Comparison of ENCODE assay signal across 18 cellular contexts in the genomic region with DNA sequence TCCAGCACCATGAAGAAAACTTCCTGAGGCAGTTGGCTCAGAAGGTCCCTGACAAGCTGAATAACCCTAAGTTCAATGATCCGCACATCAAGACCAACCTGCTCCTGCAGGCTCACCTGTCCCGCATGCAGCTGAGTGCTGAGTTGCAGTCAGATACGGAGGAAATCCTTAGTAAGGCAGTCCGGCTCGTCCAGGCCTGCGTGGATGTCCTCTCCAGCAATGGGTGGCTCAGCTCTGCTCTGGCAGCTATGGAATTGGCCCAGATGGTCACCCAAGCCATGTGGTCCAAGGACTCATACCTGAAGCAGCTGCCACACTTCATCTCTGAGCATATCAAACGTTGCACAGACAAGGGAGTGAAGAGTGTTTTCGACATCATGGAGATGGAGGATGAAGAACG.
A peak's percentile ranks its signal among the peaks of the same experiment; 100 is the strongest.
DNase-seq lines count a peak whose midpoint lies in the region; ATAC-seq and TF ChIP-seq lines count a peak whose summit lies in the region.
"Had no signal": no experiment of that assay in that cellular context is flagged by ENCODE, and none has a peak within 500 bp of the region (broad histone marks: within the 10 kb centered on the region; RNA-seq: fewer than 3 reads in every experiment).

No MANE protein-coding gene starts in this region.

- H4K20me1 ChIP-seq in IMR-90 (ENCODE audit: insufficient read depth, low read length), result no peaks in the 10 kb centered on the region

- H3K27me3 ChIP-seq in IMR-90 (ENCODE audit: control insufficient read depth, insufficient read depth, low read length), result no peaks in the 10 kb centered on the region
- no peaks in the 10 kb centered on the region for H3K27me3 ChIP-seq in suprapubic skin
- H3K27me3 ChIP-seq: BE2C had no signal

- no TSS peak for BruUV-seq in IMR-90 (replicated peaks; lab: Mats Ljungman, UMichigan)

- no peak overlapping the region for H3K23ac ChIP-seq in IMR-90 (ENCODE audit: low read depth, low read length)

- H3K56ac ChIP-seq in IMR-90 (ENCODE audit: extremely low read depth, insufficient read depth, low read length), result no peak overlapping the region

- H3K4me3 ChIP-seq in IMR-90 (ENCODE audit: insufficient read depth, low read depth, low read length), result no peak overlapping the region
- no peak overlapping the region for H3K4me3 ChIP-seq in suprapubic skin
- H3K4me3 ChIP-seq in mucosa of descending colon, result no peak overlapping the region

- no peak overlapping the region for H2AK9ac ChIP-seq in IMR-90 (replicated peaks; ENCODE audit: low read depth, low read length, poor library complexity)

- no peak overlapping the region for H2BK15ac ChIP-seq in IMR-90 (ENCODE audit: low read depth, low read length)

- DNase-seq in IMR-90 (no peak), islet precursor cell (peak; percentile 49), suprapubic skin (ENCODE audit: low spot score in 2 of 2) (peak; percentile 41 to 51), DMS79 (lab: John Stamatoyannopoulos, UW) (no peak), NCI-H526 treated with DMSO at 0.1 percent for 48 hours (lab: John Stamatoyannopoulos, UW) (no peak), mucosa of descending colon (no peak)
- DNase-seq: ACHN; BE2C; C1 segment of cervical spinal cord; Caco-2; CD4-positive, alpha-beta T cell; DMS79 treated with DMSO at 0.1 percent for 48 hours; GF-D8; GOT3; H7; HFFc6 had no signal

- dilution Hi-C loops in IMR-90 (cut with HindIII; ENCODE audit: low sequenced_read_pairs, unreplicated experiment), result no loop called here

- H2AFZ ChIP-seq in IMR-90 (replicated peaks; ENCODE audit: low read length, poor library complexity), result no peak overlapping the region

- intact Hi-C loops in IMR-90 (cut with micrococcal nuclease) (no loop called here), mucosa of descending colon (cut with DNase I, micrococcal nuclease) (no loop called here)

- WGBS in IMR-90 (ENCODE audit: extremely low coverage in 2 of 2, insufficient read length in 1 of 2), 2 experiments, result 100% methylated on average over 5 of the region's 9 CpGs; no CpG with 5 or more reads in 1 of the 2 experiments
- WGBS in suprapubic skin, result 90% methylated on average over 9 of the region's 9 CpGs

- peak overlapping the region; percentile 59; the same call in 1 of the 2 replicates for H2AK5ac ChIP-seq in IMR-90 (ENCODE audit: low read depth, low read length)

- no peak for TF ChIP-seq RAD21 in IMR-90 (IDR thresholded peaks at IDR 0.05; ENCODE audit: low read length)

- H3K36me3 ChIP-seq in IMR-90 (ENCODE audit: control insufficient read depth, insufficient read depth, low read length), result peaks cover 20% of the 10 kb centered on the region
- peaks cover 63% of the 10 kb centered on the region for H3K36me3 ChIP-seq in suprapubic skin
- H3K36me3 ChIP-seq in mucosa of descending colon (ENCODE audit: low read depth), result no peaks in the 10 kb centered on the region
- H3K36me3 ChIP-seq: BE2C had no signal

- no peak for TF ChIP-seq POLR2A in IMR-90 (IDR thresholded peaks at IDR 0.05; ENCODE audit: low read depth, low read length)
- TF ChIP-seq POLR2A in suprapubic skin (IDR thresholded peaks at IDR 0.05), result no peak

- no peak overlapping the region for H3K4me2 ChIP-seq in IMR-90 (ENCODE audit: low read depth, low read length)

- H3K14ac ChIP-seq in IMR-90 (replicated peaks; ENCODE audit: low read depth, low read length), result no peak overlapping the region

- CTCF ChIA-PET in IMR-90 (lab: Yijun Ruan, JAX), result no interaction called here

- H3K27ac ChIP-seq in C4-2B (peak overlapping the region; percentile 53), IMR-90 (ENCODE audit: insufficient read depth, low read length) (no peak overlapping the region), suprapubic skin (no peak overlapping the region)

- H4K91ac ChIP-seq in IMR-90 (ENCODE audit: insufficient read depth, low read depth, low read length), result no peak overlapping the region

- H3K18ac ChIP-seq in IMR-90 (ENCODE audit: low read depth, low read length), result no peak overlapping the region

- H2BK5ac ChIP-seq in IMR-90 (ENCODE audit: low read depth, low read length, poor library complexity, severe bottlenecking), result no peak overlapping the region

- H3K79me1 ChIP-seq in IMR-90 (ENCODE audit: low read depth in 1 of 2, low read length in 2 of 2), result peaks cover 0 to 19% of the 10 kb centered on the region in 2 experiments; a peak in 2 of 4 replicates

- H3K4ac ChIP-seq in IMR-90 (ENCODE audit: low read depth, low read length), result no peak overlapping the region

- H4K5ac ChIP-seq in IMR-90 (ENCODE audit: low read depth, low read length), result no peak overlapping the region

- H3K9me3 ChIP-seq in IMR-90 (ENCODE audit: control insufficient read depth, insufficient read depth, low read length) (no peaks in the 10 kb centered on the region), suprapubic skin (no peaks in the 10 kb centered on the region), mucosa of descending colon (no peaks in the 10 kb centered on the region)
- H3K9me3 ChIP-seq: BE2C, Caco-2 had no signal

- H3K9me1 ChIP-seq in IMR-90 (ENCODE audit: insufficient read depth, low read length), result peaks cover 15% of the 10 kb centered on the region

- H2BK20ac ChIP-seq in IMR-90 (ENCODE audit: low read depth, low read length), result peak overlapping the region; percentile 53; the same call in 1 of the 2 replicates

- in situ Hi-C loops in IMR-90 (cut with MboI; ENCODE audit: low sequenced_read_pairs), result no loop called here

- ATAC-seq in IMR-90 (ENCODE audit: low read depth) (no peak), mucosa of descending colon (no peak)
- ATAC-seq: HCT116 had no signal

- POLR2A ChIA-PET in IMR-90 (lab: Charles Lee; ENCODE audit: unreplicated experiment), result no interaction called here

- H4K8ac ChIP-seq in IMR-90 (ENCODE audit: low read depth in 2 of 2, low read length in 2 of 2), result no peak overlapping the region

- H2BK120ac ChIP-seq in IMR-90 (ENCODE audit: low read depth, low read length), result no peak overlapping the region

- H3K4me1 ChIP-seq in IMR-90 (ENCODE audit: control insufficient read depth, insufficient read depth, low read length) (peaks cover 3% of the 10 kb centered on the region; the same call in 1 of the 2 replicates), suprapubic skin (peaks cover 8% of the 10 kb centered on the region), mucosa of descending colon (ENCODE audit: low read depth) (no peaks in the 10 kb centered on the region)
- H3K4me1 ChIP-seq: BE2C, Caco-2 had no signal

- TF ChIP-seq CTCF in C4-2B (conservative IDR thresholded peaks at IDR 0.05), result no peak
- no peak for TF ChIP-seq CTCF in IMR-90 (conservative IDR thresholded peaks at IDR 0.05; ENCODE audit: low read depth, low read length)
- no peak for TF ChIP-seq CTCF in suprapubic skin (IDR thresholded peaks at IDR 0.05)
- TF ChIP-seq CTCF in mucosa of descending colon (IDR thresholded peaks at IDR 0.05), result no peak

- no peak overlapping the region for H3K9ac ChIP-seq in IMR-90 (ENCODE audit: low read depth, low read length)

- no peak for TF ChIP-seq EP300 in suprapubic skin (IDR thresholded peaks at IDR 0.05)

TF ChIP-seq in IMR-90, 13 proteins besides CTCF, POLR2A, EP300 and RAD21:
- TF ChIP-seq SMC3 (IDR thresholded peaks at IDR 0.05; ENCODE audit: low read depth, low read length), result no peak
- no peak for TF ChIP-seq RCOR1 (IDR thresholded peaks at IDR 0.05; ENCODE audit: insufficient replicate concordance, low read length)
- no peak for TF ChIP-seq MAFK (IDR thresholded peaks at IDR 0.05; ENCODE audit: low read depth, low read length)
- no peak for TF ChIP-seq NFE2L2 (IDR thresholded peaks at IDR 0.05; ENCODE audit: low read depth, low read length)
- TF ChIP-seq BHLHE40 (IDR thresholded peaks at IDR 0.05; ENCODE audit: low read depth, low read length), result no peak

Comparison
In these comparisons a context has a peak if more than half of its experiments do, and no peak if none do; other contexts are left out.
1. DNase-seq: peak in islet precursor cell (single experiment) and suprapubic skin (2 of 2); none in IMR-90 (single experiment), DMS79 (single experiment), NCI-H526 treated with DMSO at 0.1 percent for 48 hours (single experiment) and mucosa of descending colon (0 of 3).